In the genomic region with DNA sequence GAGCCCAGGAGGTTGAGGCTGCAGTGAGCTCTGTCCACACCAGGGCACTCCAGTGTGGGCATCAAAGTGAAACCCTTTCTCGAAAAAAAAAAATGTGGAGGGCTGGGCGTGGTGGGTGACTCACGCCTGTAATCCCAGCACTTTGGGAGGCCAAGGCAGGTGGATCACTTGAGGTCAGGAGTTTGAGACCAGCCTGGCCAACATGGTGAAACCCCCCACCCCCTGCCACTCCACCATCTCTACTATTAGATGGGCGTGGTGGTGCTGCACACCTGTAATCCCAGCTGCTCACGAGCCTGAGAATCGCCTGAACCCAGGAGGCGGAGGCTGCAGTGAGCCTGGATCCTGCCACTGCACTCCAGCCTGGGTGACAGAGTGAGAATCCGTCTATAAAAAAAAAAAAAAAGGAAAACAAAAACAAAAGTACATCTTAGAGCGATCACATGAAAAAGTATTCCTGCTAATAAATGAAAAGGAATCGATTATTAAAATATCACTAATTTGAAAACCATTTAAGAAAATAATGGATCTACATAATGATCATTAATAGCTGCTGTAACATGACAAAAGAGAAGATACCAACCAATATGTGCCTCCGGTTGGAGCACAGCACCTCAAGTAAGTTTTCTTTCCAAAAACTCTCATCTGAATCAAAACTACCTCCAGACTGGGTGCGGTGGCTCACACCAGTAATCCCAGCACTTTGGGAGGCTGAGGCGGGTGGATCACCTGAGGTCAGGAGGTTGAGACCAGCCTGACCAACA, we compare ENCODE assay signal across 12 cellular contexts. TPM values are rescaled to one million over a fixed set of nuclear protein-coding genes. Genes with fewer than 3 reads are reported as not detected.
DNase-seq lines count a peak whose midpoint lies in the region; ATAC-seq and TF ChIP-seq lines count a peak whose summit lies in the region.
"Had no signal": no experiment of that assay in that cellular context is flagged by ENCODE, and none has a peak within 500 bp of the region (broad histone marks: within the 10 kb centered on the region; RNA-seq: fewer than 3 reads in every experiment).

No MANE protein-coding gene starts in this region.

- 0 out of 2 replicates have a peak overlapping the region, but pooled peaks have one; percentile 32 for H3K4me2 ChIP-seq in SK-N-SH
- H3K4me2 ChIP-seq in skeletal muscle satellite cell (ENCODE audit: low read length): peak overlapping the region; percentile 99

- H2AFZ ChIP-seq in SK-N-SH (ENCODE audit: low read depth): no peak overlapping the region

- H3K36me3 ChIP-seq in SK-N-SH (replicated peaks in 1 of 2; ENCODE audit: control insufficient read depth in 1 of 2, insufficient read depth in 2 of 2, low read length in 1 of 2) (peaks cover 0 to 26% of the 10 kb centered on the region in 2 experiments), duodenal mucosa (ENCODE audit: control insufficient read depth in 1 of 2, insufficient read depth in 2 of 2, low read length in 2 of 2) (peaks cover 0 to 8% of the 10 kb centered on the region in 2 donors), skeletal muscle satellite cell (ENCODE audit: insufficient read depth, low read length) (peaks cover 20% of the 10 kb centered on the region)
- H3K36me3 ChIP-seq: ovary had no signal

- H3K79me2 ChIP-seq in SK-N-SH (ENCODE audit: insufficient read depth): peaks cover 99% of the 10 kb centered on the region

- WGBS in SK-N-SH (ENCODE audit: low lambda C conversion rate): 71% methylated on average over 13 of the region's 13 CpGs

- H4K20me1 ChIP-seq in SK-N-SH (ENCODE audit: insufficient read depth): peaks cover 87% of the 10 kb centered on the region

- H3K27ac ChIP-seq in SK-N-SH (ENCODE audit: low read depth in 2 of 2, low read length in 1 of 2) (no peak overlapping the region), duodenal mucosa (ENCODE audit: low read depth, low read length) (peak overlapping the region; percentile 1)
- H3K27ac ChIP-seq: ovary had no signal

- DNase-seq in SK-N-SH (no peak), NCI-H226 (peak; percentile 34), Kasumi-1 (lab: John Stamatoyannopoulos, UW) (no peak), epidermal melanocyte (ENCODE audit: insufficient read length, low spot score) (no peak)
- DNase-seq: 8988T, NCI-H1105 treated with DMSO at 0.1 percent for 48 hours had no signal

- no peak overlapping the region for H3K9ac ChIP-seq in SK-N-SH
- peak overlapping the region; percentile 4 to 11 for H3K9ac ChIP-seq in duodenal mucosa (ENCODE audit: low read depth in 1 of 2, low read length in 2 of 2)
- H3K9ac ChIP-seq in skeletal muscle satellite cell (ENCODE audit: low read depth, low read length): no peak overlapping the region

- CTCF ChIA-PET in SK-N-SH (lab: Yijun Ruan, JAX): interaction anchor here (0.6 kb wide), 1 partner anchor 155 kb away, joined by 5 read pairs; no protein-coding TSS in a partner anchor

- no peaks in the 10 kb centered on the region for H3K9me2 ChIP-seq in SK-N-SH

- H3K4me1 ChIP-seq in SK-N-SH (ENCODE audit: control insufficient read depth in 1 of 2, insufficient read depth in 2 of 2, low read depth in 1 of 2, low read length in 1 of 2) (peaks cover 14 to 41% of the 10 kb centered on the region in 2 experiments), duodenal mucosa (ENCODE audit: control insufficient read depth in 1 of 2, insufficient read depth in 2 of 2, low read length in 2 of 2) (peaks cover 55 to 66% of the 10 kb centered on the region in 2 donors), skeletal muscle satellite cell (ENCODE audit: control insufficient read depth, insufficient read depth, low read length) (peaks cover 55% of the 10 kb centered on the region)

- POLR2A ChIA-PET in SK-N-SH (lab: Yijun Ruan, JAX): no interaction called here

- H3K4me3 ChIP-seq in SK-N-SH (ENCODE audit: low read depth in 2 of 2, low read length in 1 of 2) (no peak overlapping the region), duodenal mucosa (ENCODE audit: low read depth in 1 of 2, low read length in 2 of 2) (peak overlapping the region; percentile 50 to 88), skeletal muscle satellite cell (ENCODE audit: low read length) (peak overlapping the region; percentile 51)
- H3K4me3 ChIP-seq: ovary had no signal

- no peak for TF ChIP-seq RAD21 in SK-N-SH (IDR thresholded peaks at IDR 0.05; ENCODE audit: low read length)

- H3K9me3 ChIP-seq in SK-N-SH: no peaks in the 10 kb centered on the region
- no peaks in the 10 kb centered on the region for H3K9me3 ChIP-seq in duodenal mucosa (ENCODE audit: control insufficient read depth in 1 of 2, low read length in 2 of 2)
- no peaks in the 10 kb centered on the region for H3K9me3 ChIP-seq in skeletal muscle satellite cell (replicated peaks; ENCODE audit: low read length)
- H3K9me3 ChIP-seq: ovary had no signal

- TF ChIP-seq CTCF in SK-N-SH (IDR thresholded peaks at IDR 0.05): no peak

- no peaks in the 10 kb centered on the region for H3K27me3 ChIP-seq in SK-N-SH (ENCODE audit: insufficient read depth)
- H3K27me3 ChIP-seq in duodenal mucosa (ENCODE audit: control insufficient read depth in 1 of 2, insufficient read depth in 2 of 2, low read length in 2 of 2): no peaks in the 10 kb centered on the region
- no peaks in the 10 kb centered on the region for H3K27me3 ChIP-seq in skeletal muscle satellite cell (ENCODE audit: control insufficient read depth, insufficient read depth, low read length)
- H3K27me3 ChIP-seq: ovary had no signal

- ATAC-seq in SK-N-SH treated with all-trans-retinoic acid at 6 μM for 48 hours (no peak), HG02885 (IDR thresholded peaks at IDR 0.05; ENCODE audit: poor library complexity, unreplicated experiment) (no peak)

- peaks cover 40% of the 10 kb centered on the region for H3F3A ChIP-seq in SK-N-SH (replicated peaks; ENCODE audit: insufficient read depth)

- no peak for TF ChIP-seq EP300 in SK-N-SH (IDR thresholded peaks at IDR 0.05; ENCODE audit: borderline replicate concordance in 1 of 2, low read depth in 1 of 2, low read length in 1 of 2)

TF ChIP-seq in SK-N-SH, 30 proteins besides CTCF, POLR2A, EP300 and RAD21 (continues in another document):
- TF ChIP-seq, protein P1, sequence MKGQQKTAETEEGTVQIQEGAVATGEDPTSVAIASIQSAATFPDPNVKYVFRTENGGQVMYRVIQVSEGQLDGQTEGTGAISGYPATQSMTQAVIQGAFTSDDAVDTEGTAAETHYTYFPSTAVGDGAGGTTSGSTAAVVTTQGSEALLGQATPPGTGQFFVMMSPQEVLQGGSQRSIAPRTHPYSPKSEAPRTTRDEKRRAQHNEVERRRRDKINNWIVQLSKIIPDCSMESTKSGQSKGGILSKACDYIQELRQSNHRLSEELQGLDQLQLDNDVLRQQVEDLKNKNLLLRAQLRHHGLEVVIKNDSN (IDR thresholded peaks at IDR 0.05; ENCODE audit: borderline replicate concordance, low read depth): no peak
- TF ChIP-seq, protein P2, sequence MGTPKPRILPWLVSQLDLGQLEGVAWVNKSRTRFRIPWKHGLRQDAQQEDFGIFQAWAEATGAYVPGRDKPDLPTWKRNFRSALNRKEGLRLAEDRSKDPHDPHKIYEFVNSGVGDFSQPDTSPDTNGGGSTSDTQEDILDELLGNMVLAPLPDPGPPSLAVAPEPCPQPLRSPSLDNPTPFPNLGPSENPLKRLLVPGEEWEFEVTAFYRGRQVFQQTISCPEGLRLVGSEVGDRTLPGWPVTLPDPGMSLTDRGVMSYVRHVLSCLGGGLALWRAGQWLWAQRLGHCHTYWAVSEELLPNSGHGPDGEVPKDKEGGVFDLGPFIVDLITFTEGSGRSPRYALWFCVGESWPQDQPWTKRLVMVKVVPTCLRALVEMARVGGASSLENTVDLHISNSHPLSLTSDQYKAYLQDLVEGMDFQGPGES (IDR thresholded peaks at IDR 0.05; ENCODE audit: low read depth, low read length): no peak
- TF ChIP-seq EZH2phosphoT487 (IDR thresholded peaks at IDR 0.05; ENCODE audit: borderline replicate concordance, low read depth) (no peak), FOXJ3 (CRISPR knock-in tag; IDR thresholded peaks at IDR 0.05) (no peak), POLR2AphosphoS5 (IDR thresholded peaks at IDR 0.05; ENCODE audit: low read depth, low read length) (no peak), GABPA (IDR thresholded peaks at IDR 0.05; ENCODE audit: low read depth) (no peak)

TF ChIP-seq in SK-N-SH treated with all-trans-retinoic acid at 6 μM for 48 hours, 23 proteins besides CTCF, POLR2A, EP300 and RAD21 (continues in another document):
- no peak for TF ChIP-seq ARNTL (CRISPR knock-in tag; IDR thresholded peaks at IDR 0.05; ENCODE audit: borderline replicate concordance, low read depth)
- TF ChIP-seq, protein P3, sequence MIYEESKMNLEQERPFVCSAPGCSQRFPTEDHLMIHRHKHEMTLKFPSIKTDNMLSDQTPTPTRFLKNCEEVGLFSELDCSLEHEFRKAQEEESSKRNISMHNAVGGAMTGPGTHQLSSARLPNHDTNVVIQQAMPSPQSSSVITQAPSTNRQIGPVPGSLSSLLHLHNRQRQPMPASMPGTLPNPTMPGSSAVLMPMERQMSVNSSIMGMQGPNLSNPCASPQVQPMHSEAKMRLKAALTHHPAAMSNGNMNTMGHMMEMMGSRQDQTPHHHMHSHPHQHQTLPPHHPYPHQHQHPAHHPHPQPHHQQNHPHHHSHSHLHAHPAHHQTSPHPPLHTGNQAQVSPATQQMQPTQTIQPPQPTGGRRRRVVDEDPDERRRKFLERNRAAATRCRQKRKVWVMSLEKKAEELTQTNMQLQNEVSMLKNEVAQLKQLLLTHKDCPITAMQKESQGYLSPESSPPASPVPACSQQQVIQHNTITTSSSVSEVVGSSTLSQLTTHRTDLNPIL (CRISPR knock-in tag; IDR thresholded peaks at IDR 0.05; ENCODE audit: low read depth): no peak
- no peak for TF ChIP-seq SNAI2 (CRISPR knock-in tag; IDR thresholded peaks at IDR 0.05)
- no peak for TF ChIP-seq ISL1 (CRISPR knock-in tag; IDR thresholded peaks at IDR 0.05)
- TF ChIP-seq TOX (CRISPR knock-in tag; IDR thresholded peaks at IDR 0.05; ENCODE audit: borderline replicate concordance): no peak
- no peak for TF ChIP-seq ZNF565 (CRISPR knock-in tag; conservative IDR thresholded peaks at IDR 0.05; ENCODE audit: low read depth)
- no peak for TF ChIP-seq RARB (CRISPR knock-in tag; IDR thresholded peaks at IDR 0.05)
- TF ChIP-seq CSDC2 (CRISPR knock-in tag; IDR thresholded peaks at IDR 0.05): no peak

RNA-seq across cellular contexts. Expression of a gene that starts 4.9 kb away (rescaled TPM):
- 195 and 217 TPM in 2 replicates for polyA plus RNA-seq in SK-N-SH (2012; rRNA removed)
- 185 and 227 TPM in 2 replicates for polyA plus RNA-seq in SK-N-SH (2012; cell fraction: cytosol; rRNA removed)
- polyA plus RNA-seq in SK-N-SH (2012; cell fraction: nucleus; rRNA removed): 101 and 146 TPM in 2 replicates
- total RNA-seq in skeletal muscle satellite cell (2012; rRNA removed): 187 and 212 TPM in 2 replicates

RNA-seq across cellular contexts. Expression of a gene that starts 32.7 kb away (rescaled TPM):
- not detected in 2 replicates for polyA plus RNA-seq in SK-N-SH (2012; rRNA removed)
- not detected in 2 replicates for polyA plus RNA-seq in SK-N-SH (2012; cell fraction: cytosol; rRNA removed)
- polyA plus RNA-seq in SK-N-SH (2012; cell fraction: nucleus; rRNA removed): not detected in 2 replicates
- not detected in 2 replicates for total RNA-seq in skeletal muscle satellite cell (2012; rRNA removed)
- total RNA-seq: glomerular endothelial cell, ovary had no signal
- polyA plus RNA-seq: ovary had no signal

RNA-seq across cellular contexts. Expression of a gene that starts 32.8 kb away (rescaled TPM):
- 2.7 and 5.7 TPM in 2 replicates for polyA plus RNA-seq in SK-N-SH (2012; rRNA removed)
- 4.2 and 4.3 TPM in 2 replicates for polyA plus RNA-seq in SK-N-SH (2012; cell fraction: cytosol; rRNA removed)
- 5.0 and 6.6 TPM in 2 replicates for polyA plus RNA-seq in SK-N-SH (2012; cell fraction: nucleus; rRNA removed)
- total RNA-seq in skeletal muscle satellite cell (2012; rRNA removed): 2.8 and 3.5 TPM in 2 replicates

Comparison
In these comparisons a context has a peak if more than half of its experiments do, and no peak if none do; other contexts are left out.
1. H3K4me3 ChIP-seq: peak in duodenal mucosa (2 of 2) and skeletal muscle satellite cell (single experiment); none in SK-N-SH (0 of 2).
2. H3K9ac ChIP-seq: peak in duodenal mucosa (2 of 2); none in SK-N-SH (single experiment) and skeletal muscle satellite cell (single experiment).